In the genomic region with DNA sequence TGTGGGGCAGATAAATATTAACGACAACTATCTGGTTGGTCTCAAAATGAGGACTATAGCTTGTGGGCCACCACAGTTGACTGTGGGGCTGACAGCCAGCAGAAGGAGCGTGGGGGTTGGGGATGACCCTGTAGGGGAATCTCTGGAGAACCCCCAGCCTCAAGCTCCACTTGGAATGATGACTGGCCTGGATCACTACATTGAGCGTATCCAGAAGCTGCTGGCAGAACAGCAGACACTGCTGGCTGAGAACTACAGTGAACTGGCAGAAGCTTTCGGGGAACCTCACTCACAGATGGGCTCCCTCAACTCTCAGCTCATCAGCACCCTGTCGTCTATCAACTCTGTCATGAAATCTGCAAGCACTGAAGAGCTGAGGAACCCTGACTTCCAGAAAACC, we compare ENCODE assay signal across 23 cellular contexts.
A peak's percentile ranks its signal among the peaks of the same experiment; 100 is the strongest.
DNase-seq lines count a peak whose midpoint lies in the region; FAIRE-seq and TF ChIP-seq lines count a peak whose summit lies in the region.
"Had no signal": no experiment of that assay in that cellular context is flagged by ENCODE, and none has a peak within 500 bp of the region (broad histone marks: within the 10 kb centered on the region; RNA-seq: fewer than 3 reads in every experiment).

No MANE protein-coding gene starts in this region.

- peak overlapping the region; percentile 51 for H4K8ac ChIP-seq in trophoblast cell (ENCODE audit: low read depth, low read length)

- FAIRE-seq in RCC 7860 (lab: Jason Lieb, UNC) = no peak
- FAIRE-seq: GM12892, GM19239, keratinocyte had no signal

- POLR2A ChIA-PET in MCF 10A (lab: Yijun Ruan, JAX) = interaction anchor here (1.1 to 7.9 kb wide), 3 partner anchors 9 to 25 kb away, joined by 3 to 69 read pairs (median 3); no protein-coding TSS in a partner anchor

- H3K27ac ChIP-seq in breast epithelium (peak overlapping the region; percentile 8 to 79), coronary artery (peak overlapping the region; percentile 83 to 87), trophoblast cell (ENCODE audit: low read depth, low read length) (peak overlapping the region; percentile 13), transverse colon (peak overlapping the region; percentile 63 to 78 (median 74))
- H3K27ac ChIP-seq: 22Rv1 had no signal

- H3K79me2 ChIP-seq in trophoblast cell (ENCODE audit: control insufficient read depth, insufficient read depth, low read length, poor library complexity) = peaks cover 31% of the 10 kb centered on the region

- no peak for TF ChIP-seq EP300 in transverse colon (IDR thresholded peaks at IDR 0.05; ENCODE audit: low read depth)

- no peaks in the 10 kb centered on the region for H3K9me3 ChIP-seq in breast epithelium
- peaks cover 1% of the 10 kb centered on the region for H3K9me3 ChIP-seq in trophoblast cell (ENCODE audit: insufficient read depth, low read depth, low read length)
- H3K9me3 ChIP-seq in transverse colon = no peaks in the 10 kb centered on the region
- H3K9me3 ChIP-seq: gastrocnemius medialis had no signal

- peak overlapping the region; percentile 15 for H2BK12ac ChIP-seq in trophoblast cell (ENCODE audit: low read length)

- no peak overlapping the region for H3K4me3 Mint-ChIP-seq in MCF 10A (ENCODE audit: unreplicated experiment)
- H3K4me3 Mint-ChIP-seq: activated naive CD4-positive, alpha-beta T cell treated with anti-CD3 and anti-CD28 coated beads for 36 hours; activated T-cell treated with anti-CD3 and anti-CD28 coated beads, Interleukin-2, amount 50 U/mL, for 4 hours; central memory CD8-positive, alpha-beta T cell had no signal

- H4K12ac ChIP-seq in trophoblast cell (ENCODE audit: low read depth, low read length) = no peak overlapping the region

- H3K27me3 Mint-ChIP-seq in MCF 10A (ENCODE audit: insufficient read depth, unreplicated experiment) = no peaks in the 10 kb centered on the region

- no peak overlapping the region for H2AFZ ChIP-seq in trophoblast cell (ENCODE audit: insufficient read depth, low read length, poor library complexity)

- TF ChIP-seq POLR2A in breast epithelium (IDR thresholded peaks at IDR 0.05) (no peak), transverse colon (IDR thresholded peaks at IDR 0.05) (no peak)

- intact Hi-C loops in breast epithelium (cut with DNase I; ENCODE audit: low total_unique reads) = no loop called here
- intact Hi-C loops in MCF 10A (cut with micrococcal nuclease) = no loop called here
- intact Hi-C loops in transverse colon (cut with DNase I; ENCODE audit: low total_unique reads) = no loop called here

- H3K4me2 ChIP-seq in trophoblast cell (ENCODE audit: low read length) = no peak overlapping the region

- H3K9me3 Mint-ChIP-seq in MCF 10A (ENCODE audit: unreplicated experiment) = no peaks in the 10 kb centered on the region
- H3K9me3 Mint-ChIP-seq: activated naive CD4-positive, alpha-beta T cell treated with anti-CD3 and anti-CD28 coated beads for 36 hours; activated T-cell treated with anti-CD3 and anti-CD28 coated beads, Interleukin-2, amount 50 U/mL, for 4 hours; central memory CD8-positive, alpha-beta T cell had no signal

- H3K4me3 ChIP-seq in breast epithelium (no peak overlapping the region), coronary artery (peak overlapping the region; percentile 24), trophoblast cell (ENCODE audit: low read depth, low read length) (no peak overlapping the region), transverse colon (no peak overlapping the region)
- H3K4me3 ChIP-seq: lung had no signal

- H2BK5ac ChIP-seq in trophoblast cell (ENCODE audit: low read depth, low read length, poor library complexity) = no peak overlapping the region

- H3K23ac ChIP-seq in trophoblast cell (ENCODE audit: low read length) = no peak overlapping the region

- H4K91ac ChIP-seq in trophoblast cell (ENCODE audit: low read depth, low read length) = peak overlapping the region; percentile 12

- peaks cover 47% of the 10 kb centered on the region for H3K79me1 ChIP-seq in trophoblast cell (ENCODE audit: low read length)

- H3K36me3 ChIP-seq in breast epithelium (no peaks in the 10 kb centered on the region), trophoblast cell (ENCODE audit: control insufficient read depth in 1 of 2, insufficient read depth in 2 of 2, low read length in 2 of 2) (peaks cover 35 to 43% of the 10 kb centered on the region in 2 experiments), transverse colon (peaks cover 0 to 10% (median 4%) of the 10 kb centered on the region in 4 donors)

- no CpG with 5 or more reads among the region's 5 CpGs for WGBS in trophoblast cell (ENCODE audit: extremely low coverage, insufficient coverage, insufficient read length)
- WGBS in transverse colon (ENCODE audit: low coverage in 1 of 2), 2 donors = 81 to 85% methylated on average over 2 to 5 of the region's 5 CpGs

- peaks cover 81% of the 10 kb centered on the region for H3K36me3 Mint-ChIP-seq in MCF 10A (ENCODE audit: insufficient read depth, unreplicated experiment)

- peak overlapping the region; percentile 8 for H2BK120ac ChIP-seq in trophoblast cell (ENCODE audit: insufficient read depth, low read length, poor library complexity)

- TF ChIP-seq CTCF in breast epithelium (IDR thresholded peaks at IDR 0.05) (no peak), MCF 10A (IDR thresholded peaks at IDR 0.05; ENCODE audit: unreplicated experiment) (no peak), coronary artery (IDR thresholded peaks at IDR 0.05) (no peak), transverse colon (IDR thresholded peaks at IDR 0.05) (no peak)

- peak overlapping the region; percentile 4 for H3K14ac ChIP-seq in trophoblast cell (ENCODE audit: low read length)

- CTCF ChIA-PET in MCF 10A (lab: Yijun Ruan, JAX) = interaction anchor here (0.6 to 1.8 kb wide), 2 partner anchors 9 to 11 kb away, joined by 4 read pairs; no protein-coding TSS in a partner anchor

- DNase-seq in breast epithelium (ENCODE audit: low spot score in 2 of 2) (no peak), MCF 10A (ENCODE audit: unreplicated experiment) (no peak), coronary artery (ENCODE audit: low spot score) (no peak), trophoblast cell (no peak), transverse colon (no peak), mesenteric fat pad (ENCODE audit: low spot score) (no peak), RCC 7860 (ENCODE audit: low spot score) (no peak), NCI-H1092 (lab: John Stamatoyannopoulos, UW) (no peak)
- DNase-seq: activated naive CD4-positive, alpha-beta T cell treated with anti-CD3 and anti-CD28 coated beads for 36 hours; activated T-cell treated with anti-CD3 and anti-CD28 coated beads, Interleukin-2, amount 50 U/mL, for 4 hours; effector CD8-positive, alpha-beta T cell; erythroblast; gastrocnemius medialis; Kasumi-1; NCI-H1105; NCI-H2029 treated with DMSO at 0.1 percent for 48 hours; NCI-H345 had no signal

- H3K4me1 Mint-ChIP-seq in MCF 10A (ENCODE audit: insufficient read depth, unreplicated experiment) = peaks cover 39% of the 10 kb centered on the region
- H3K4me1 Mint-ChIP-seq: central memory CD8-positive, alpha-beta T cell had no signal

- no peak overlapping the region for H3K27ac Mint-ChIP-seq in MCF 10A (ENCODE audit: low read depth, unreplicated experiment)
- H3K27ac Mint-ChIP-seq: activated naive CD4-positive, alpha-beta T cell treated with anti-CD3 and anti-CD28 coated beads for 36 hours had no signal

- H3K18ac ChIP-seq in trophoblast cell (ENCODE audit: low read length) = peak overlapping the region; percentile 36

- H3K4me1 ChIP-seq in breast epithelium (peaks cover 0 to 18% of the 10 kb centered on the region in 2 donors), trophoblast cell (ENCODE audit: control insufficient read depth in 1 of 2, insufficient read depth in 2 of 2, low read length in 2 of 2) (peaks cover 22 to 29% of the 10 kb centered on the region in 2 experiments), transverse colon (peaks cover 0 to 41% (median 6%) of the 10 kb centered on the region in 4 donors)

- in situ Hi-C loops in transverse colon (cut with MboI; ENCODE audit: low pct_ligation_motif_present in 1 of 4, low pct_unique_long_range_greater_than_20kb in 1 of 4, low sequenced_read_pairs in 3 of 4) = no loop called here

- H3K4ac ChIP-seq in trophoblast cell (ENCODE audit: low read depth, low read length) = peak overlapping the region; percentile 50

- H3K9ac ChIP-seq in trophoblast cell (ENCODE audit: low read length) = no peak overlapping the region

- BruUV-seq in MCF 10A (replicated peaks; lab: Mats Ljungman, UMichigan) = no TSS peak

- no peak overlapping the region for H2AK5ac ChIP-seq in trophoblast cell (ENCODE audit: low read length)

- H3K27me3 ChIP-seq in breast epithelium (no peaks in the 10 kb centered on the region), trophoblast cell (ENCODE audit: insufficient read depth, low read length) (no peaks in the 10 kb centered on the region), transverse colon (no peaks in the 10 kb centered on the region)
- H3K27me3 ChIP-seq: gastrocnemius medialis had no signal

Comparison
In these comparisons a context has a peak if more than half of its experiments do, and no peak if none do; other contexts are left out.
1. H3K27ac ChIP-seq: peak in every context shown above with its lines; median percentile 85 in coronary artery; 74 in transverse colon; 44 in breast epithelium; 13 in trophoblast cell.